ENCODE assay signal across 14 cellular contexts in the genomic region with DNA sequence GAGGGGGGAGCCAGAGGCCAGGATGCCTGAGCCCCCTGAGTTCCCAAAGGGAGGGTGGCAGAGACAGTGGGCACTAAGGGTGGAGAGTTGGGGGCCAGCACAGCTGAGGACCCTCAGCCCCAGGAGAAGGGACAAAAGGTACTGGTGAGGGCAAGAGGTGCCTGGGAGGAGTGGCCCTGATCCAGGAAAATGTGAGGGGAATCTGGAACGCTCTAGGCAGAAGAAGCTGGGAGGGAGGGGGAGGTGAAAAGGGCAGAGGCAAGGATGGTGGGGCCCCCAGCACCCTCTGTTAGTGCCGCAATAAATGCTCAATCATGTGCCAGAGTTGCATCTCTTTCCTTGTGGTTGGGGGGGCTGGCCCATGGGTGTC. TPM values are rescaled to one million over a fixed set of nuclear protein-coding genes. Genes with fewer than 3 reads are reported as not detected.
DNase-seq lines count a peak whose midpoint lies in the region; ATAC-seq lines count a peak whose summit lies in the region.
"Had no signal": no experiment of that assay in that cellular context is flagged by ENCODE, and none has a peak within 500 bp of the region (broad histone marks: within the 10 kb centered on the region; RNA-seq: fewer than 3 reads in every experiment).

No MANE protein-coding gene starts in this region.

- no peak overlapping the region for H3K9ac ChIP-seq in iPS-15b (ENCODE audit: low read depth, low read length)

- no peaks in the 10 kb centered on the region for H3K9me3 Mint-ChIP-seq in activated CD4-positive, alpha-beta T cell treated with anti-CD3 and anti-CD28 coated beads, Interleukin-2, amount 10 ng/mL, durations not matched to agents 7 days and 5 days
- H3K9me3 Mint-ChIP-seq in stimulated activated effector memory CD8-positive, alpha-beta T cell treated with anti-CD3 and anti-CD28 coated beads, Interleukin-12 subunit alpha, Interleukin-12 subunit beta, amount 100 ng/mL, for 72 hours: no peaks in the 10 kb centered on the region
- H3K9me3 Mint-ChIP-seq: activated B cell treated with CpG ODN at 0.5 μM for 24 hours; activated naive CD4-positive, alpha-beta T cell treated with anti-CD3 and anti-CD28 coated beads for 36 hours had no signal

- H3K36me3 Mint-ChIP-seq in activated CD4-positive, alpha-beta T cell treated with anti-CD3 and anti-CD28 coated beads, Interleukin-2, amount 10 ng/mL, durations not matched to agents 7 days and 5 days (ENCODE audit: low read depth): peaks cover 5% of the 10 kb centered on the region
- H3K36me3 Mint-ChIP-seq in T-helper 17 cell (ENCODE audit: low read depth): peaks cover 3% of the 10 kb centered on the region
- peaks cover 15% of the 10 kb centered on the region for H3K36me3 Mint-ChIP-seq in stimulated activated effector memory CD8-positive, alpha-beta T cell treated with anti-CD3 and anti-CD28 coated beads, Interleukin-12 subunit alpha, Interleukin-12 subunit beta, amount 100 ng/mL, for 72 hours

- H3K4me3 ChIP-seq in iPS-15b (ENCODE audit: low read depth, low read length): peak overlapping the region; percentile 13

- peaks cover 28% of the 10 kb centered on the region for H3K27me3 Mint-ChIP-seq in activated CD4-positive, alpha-beta T cell treated with anti-CD3 and anti-CD28 coated beads, Interleukin-2, amount 10 ng/mL, durations not matched to agents 7 days and 5 days
- peaks cover 25% of the 10 kb centered on the region for H3K27me3 Mint-ChIP-seq in T-helper 17 cell

- no peak for ATAC-seq in T-helper 17 cell
- ATAC-seq in stimulated activated effector memory CD8-positive, alpha-beta T cell treated with anti-CD3 and anti-CD28 coated beads, Interleukin-12 subunit alpha, Interleukin-12 subunit beta, amount 100 ng/mL, for 72 hours: no peak
- ATAC-seq in GM18519 (IDR thresholded peaks at IDR 0.05; ENCODE audit: low FRiP score, unreplicated experiment): no peak

- H3K27me3 ChIP-seq in iPS-15b (ENCODE audit: control insufficient read depth, insufficient read depth, low read length): peaks cover 19% of the 10 kb centered on the region

- peak overlapping the region; percentile 19 for H3K27ac Mint-ChIP-seq in activated CD4-positive, alpha-beta T cell treated with anti-CD3 and anti-CD28 coated beads, Interleukin-2, amount 10 ng/mL, durations not matched to agents 7 days and 5 days
- no peak overlapping the region for H3K27ac Mint-ChIP-seq in T-helper 17 cell
- H3K27ac Mint-ChIP-seq in stimulated activated effector memory CD8-positive, alpha-beta T cell treated with anti-CD3 and anti-CD28 coated beads, Interleukin-12 subunit alpha, Interleukin-12 subunit beta, amount 100 ng/mL, for 72 hours: peak overlapping the region; percentile 23
- H3K27ac Mint-ChIP-seq: activated B cell treated with CpG ODN at 0.5 μM for 24 hours; activated naive CD4-positive, alpha-beta T cell treated with anti-CD3 and anti-CD28 coated beads for 36 hours had no signal

- CTCF ChIA-PET in activated CD4-positive, alpha-beta T cell treated with anti-CD3 and anti-CD28 coated beads, Interleukin-2, amount 10 ng/mL, durations not matched to agents 7 days and 5 days (lab: Charles Lee): interaction anchor here (0.7 to 3.0 kb wide), 9 partner anchors 9 to 62 kb away, joined by 3 to 22 read pairs (median 3); a partner anchor contains a TSS

- DNase-seq in activated CD4-positive, alpha-beta T cell treated with anti-CD3 and anti-CD28 coated beads, Interleukin-2, amount 10 ng/mL, durations not matched to agents 7 days and 5 days: no peak
- DNase-seq in activated CD4-positive, alpha-beta T cell treated with anti-CD3 and anti-CD28 coated beads, Interleukin-2, amount 50 U/mL, for 4 hours: no peak
- DNase-seq in T-helper 17 cell (no peak), UCSD-AML1 (lab: John Stamatoyannopoulos, UW; ENCODE audit: unreplicated experiment) (no peak), SW480 (ENCODE audit: low spot score) (no peak)
- no peak for DNase-seq in stimulated activated effector memory CD8-positive, alpha-beta T cell treated with anti-CD3 and anti-CD28 coated beads, Interleukin-12 subunit alpha, Interleukin-12 subunit beta, amount 100 ng/mL, for 72 hours (ENCODE audit: low spot score in 2 of 2)
- DNase-seq: activated B cell treated with CpG ODN at 0.5 μM for 24 hours; activated naive CD4-positive, alpha-beta T cell treated with anti-CD3 and anti-CD28 coated beads for 36 hours; GF-D8 had no signal

- no peak overlapping the region for H3K4me3 Mint-ChIP-seq in activated CD4-positive, alpha-beta T cell treated with anti-CD3 and anti-CD28 coated beads, Interleukin-2, amount 10 ng/mL, durations not matched to agents 7 days and 5 days
- H3K4me3 Mint-ChIP-seq in T-helper 17 cell: peak overlapping the region; percentile 66
- H3K4me3 Mint-ChIP-seq in stimulated activated effector memory CD8-positive, alpha-beta T cell treated with anti-CD3 and anti-CD28 coated beads, Interleukin-12 subunit alpha, Interleukin-12 subunit beta, amount 100 ng/mL, for 72 hours: peak overlapping the region; percentile 69
- H3K4me3 Mint-ChIP-seq: activated naive CD4-positive, alpha-beta T cell treated with anti-CD3 and anti-CD28 coated beads for 36 hours had no signal

- H3K4me1 Mint-ChIP-seq in activated CD4-positive, alpha-beta T cell treated with anti-CD3 and anti-CD28 coated beads, Interleukin-2, amount 10 ng/mL, durations not matched to agents 7 days and 5 days: peaks cover 5% of the 10 kb centered on the region
- peaks cover 4% of the 10 kb centered on the region for H3K4me1 Mint-ChIP-seq in T-helper 17 cell
- peaks cover 17% of the 10 kb centered on the region for H3K4me1 Mint-ChIP-seq in stimulated activated effector memory CD8-positive, alpha-beta T cell treated with anti-CD3 and anti-CD28 coated beads, Interleukin-12 subunit alpha, Interleukin-12 subunit beta, amount 100 ng/mL, for 72 hours

- H3K36me3 ChIP-seq in iPS-15b (ENCODE audit: control insufficient read depth, insufficient read depth, low read length): peaks cover 7% of the 10 kb centered on the region

- POLR2A ChIA-PET in activated CD4-positive, alpha-beta T cell treated with anti-CD3 and anti-CD28 coated beads, Interleukin-2, amount 10 ng/mL, durations not matched to agents 7 days and 5 days (lab: Charles Lee): interaction anchor here (0.5 kb wide), 1 partner anchor 15 kb away, joined by 3 read pairs; no protein-coding TSS in a partner anchor

- H3K4me1 ChIP-seq in iPS-15b (ENCODE audit: control insufficient read depth, insufficient read depth, low read length): peaks cover 28% of the 10 kb centered on the region

- H3K9me3 ChIP-seq in T-helper 17 cell (ENCODE audit: control insufficient read depth, low read length, poor library complexity, severe bottlenecking) (no peaks in the 10 kb centered on the region), iPS-15b (ENCODE audit: control insufficient read depth, insufficient read depth, low read length) (no peaks in the 10 kb centered on the region)

RNA-seq across cellular contexts. Expression of a gene that starts 1.1 kb away (rescaled TPM):
- 1 to 10 TPM; 2.0 to 2.1 TPM for total RNA-seq in activated CD4-positive, alpha-beta T cell treated with anti-CD3 and anti-CD28 coated beads, Interleukin-2, amount 10 ng/mL, durations not matched to agents 7 days and 5 days
- 1 to 10 TPM; 1.5 to 3.1 TPM for total RNA-seq in T-helper 17 cell
- total RNA-seq: fibroblast of villous mesenchyme had no signal

RNA-seq across cellular contexts. Expression of a gene that starts 2.0 kb away (rescaled TPM):
- under 1 TPM in 1 of 2 experiments, not detected in 1; 0.19 TPM for total RNA-seq in activated CD4-positive, alpha-beta T cell treated with anti-CD3 and anti-CD28 coated beads, Interleukin-2, amount 10 ng/mL, durations not matched to agents 7 days and 5 days
- not detected for total RNA-seq in T-helper 17 cell
- total RNA-seq: A673; activated B cell treated with CpG ODN at 0.5 μM for 24 hours; activated naive CD4-positive, alpha-beta T cell treated with anti-CD3 and anti-CD28 coated beads for 36 hours; fibroblast of villous mesenchyme; mononuclear cell had no signal

RNA-seq across cellular contexts. Expression of a gene that starts 21.6 kb away (rescaled TPM):
- 10 to 100 TPM; 27.0 to 30.6 TPM for total RNA-seq in activated CD4-positive, alpha-beta T cell treated with anti-CD3 and anti-CD28 coated beads, Interleukin-2, amount 10 ng/mL, durations not matched to agents 7 days and 5 days
- 10 to 100 TPM; 28.8 to 31.3 TPM for total RNA-seq in T-helper 17 cell

RNA-seq across cellular contexts. Expression of a gene that starts 29.3 kb away (rescaled TPM):
- total RNA-seq in activated CD4-positive, alpha-beta T cell treated with anti-CD3 and anti-CD28 coated beads, Interleukin-2, amount 10 ng/mL, durations not matched to agents 7 days and 5 days: 10 to 100 TPM; 70.0 to 72.8 TPM
- total RNA-seq in T-helper 17 cell: 10 to 100 TPM; 60.9 to 67.2 TPM

RNA-seq across cellular contexts. Expression of a gene that starts 33.6 kb away (rescaled TPM):
- 1 to 10 TPM; 4.5 to 4.6 TPM for total RNA-seq in activated CD4-positive, alpha-beta T cell treated with anti-CD3 and anti-CD28 coated beads, Interleukin-2, amount 10 ng/mL, durations not matched to agents 7 days and 5 days
- 1 to 10 TPM; 1.3 to 3.5 TPM for total RNA-seq in T-helper 17 cell
